23 cellular contexts compared by ENCODE assay signal in the genomic region with DNA sequence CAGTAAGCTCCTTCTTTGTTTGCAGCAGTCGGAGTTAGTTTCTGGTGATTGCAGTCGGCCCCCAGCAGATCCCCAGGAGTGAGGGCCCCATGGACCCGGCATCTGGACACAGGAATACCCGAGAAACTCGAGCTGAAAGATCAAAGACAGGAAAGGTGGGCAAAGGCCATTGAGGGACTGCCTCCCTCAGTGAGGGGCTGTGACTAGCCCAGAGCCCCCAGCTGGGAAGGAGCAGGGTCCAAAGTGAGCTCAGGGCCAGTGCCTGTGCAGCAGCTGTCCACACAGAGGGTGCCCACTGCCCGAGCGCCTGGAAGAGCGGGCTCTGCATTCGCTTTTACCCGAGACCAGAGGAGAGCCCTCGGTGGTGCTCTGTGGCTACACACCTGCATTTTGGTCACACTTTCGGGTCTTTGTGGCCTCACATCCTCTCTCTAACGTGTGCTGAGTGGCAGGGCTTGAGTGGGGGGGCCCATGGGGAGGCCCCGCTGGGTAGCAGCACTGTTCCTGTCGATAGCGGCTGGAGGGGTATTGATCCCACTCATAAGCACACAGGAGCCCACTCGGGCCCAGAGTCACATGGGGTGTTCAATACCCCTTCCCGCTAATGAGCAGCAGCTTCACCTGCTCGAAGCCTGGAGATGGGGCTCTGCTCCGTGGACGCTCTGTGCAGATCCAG.
"Had no signal": no experiment of that assay in that cellular context is flagged by ENCODE, and none has a peak within 500 bp of the region (broad histone marks: within the 10 kb centered on the region; RNA-seq: fewer than 3 reads in every experiment).

No MANE protein-coding gene starts in this region.

- H3K9me3 Mint-ChIP-seq: activated naive CD4-positive, alpha-beta T cell treated with anti-CD3 and anti-CD28 coated beads, Interleukin-2, amount 10 ng/mL, durations not matched to agents 7 days and 5 days had no signal

- H3K9me3 ChIP-seq: gastroesophageal sphincter, neutrophil, thoracic aorta, upper lobe of right lung had no signal

- H3K4me1 Mint-ChIP-seq: activated naive CD4-positive, alpha-beta T cell treated with anti-CD3 and anti-CD28 coated beads, Interleukin-2, amount 10 ng/mL, durations not matched to agents 7 days and 5 days; memory B cell; nephron; stimulated activated naive B cell treated with anti-CD40 and anti-IgM and Interleukin-4, amounts not matched to agents 10 μg/mL and 1 μg/mL and 100 μg/mL, for 72 hours; WTC11 had no signal

- H3K36me3 Mint-ChIP-seq: activated naive CD4-positive, alpha-beta T cell treated with anti-CD3 and anti-CD28 coated beads, Interleukin-2, amount 10 ng/mL, durations not matched to agents 7 days and 5 days; stimulated activated naive B cell treated with anti-CD40 and anti-IgM and Interleukin-4, amounts not matched to agents 10 μg/mL and 1 μg/mL and 100 μg/mL, for 72 hours had no signal

- H3K27me3 ChIP-seq: neutrophil, upper lobe of right lung had no signal

- H3K79me2 ChIP-seq: parathyroid adenoma had no signal

- H3K9ac ChIP-seq: parathyroid adenoma had no signal

- H3K27ac ChIP-seq: coronary artery, epithelial cell of prostate, gastroesophageal sphincter, neutrophil, parathyroid adenoma, thoracic aorta, upper lobe of right lung had no signal

- H2AFZ ChIP-seq: parathyroid adenoma had no signal

- H3K27ac Mint-ChIP-seq: activated naive CD4-positive, alpha-beta T cell treated with anti-CD3 and anti-CD28 coated beads, Interleukin-2, amount 10 ng/mL, durations not matched to agents 7 days and 5 days; memory B cell; nephron; stimulated activated naive B cell treated with anti-CD40 and anti-IgM and Interleukin-4, amounts not matched to agents 10 μg/mL and 1 μg/mL and 100 μg/mL, for 72 hours; WTC11 had no signal

- ATAC-seq: gastroesophageal sphincter; sciatic nerve; stimulated activated naive B cell treated with anti-CD40 and anti-IgM and Interleukin-4, amounts not matched to agents 10 μg/mL and 1 μg/mL and 100 μg/mL, for 72 hours; upper lobe of right lung; WTC11 had no signal

- H3K4me3 Mint-ChIP-seq: activated naive CD4-positive, alpha-beta T cell treated with anti-CD3 and anti-CD28 coated beads, Interleukin-2, amount 10 ng/mL, durations not matched to agents 7 days and 5 days; memory B cell; nephron; stimulated activated naive B cell treated with anti-CD40 and anti-IgM and Interleukin-4, amounts not matched to agents 10 μg/mL and 1 μg/mL and 100 μg/mL, for 72 hours; WTC11 had no signal

- H3K4me3 ChIP-seq: coronary artery, gastroesophageal sphincter, smooth muscle cell, thoracic aorta, upper lobe of right lung had no signal

- H3K36me3 ChIP-seq: gastroesophageal sphincter, neutrophil, thoracic aorta, upper lobe of right lung had no signal

- H3K4me2 ChIP-seq: smooth muscle cell had no signal

- FAIRE-seq: bronchial epithelial cell had no signal

- H3K4me1 ChIP-seq: parathyroid adenoma, upper lobe of right lung had no signal

- DNase-seq: activated effector memory CD4-positive, alpha-beta T cell treated with anti-CD3 and anti-CD28 coated beads, Interleukin-2, amount 50 U/mL, for 16 hours; activated naive CD4-positive, alpha-beta T cell treated with anti-CD3 and anti-CD28 coated beads, Interleukin-2, amount 10 ng/mL, durations not matched to agents 7 days and 5 days; activated T-cell treated with anti-CD3 and anti-CD28 coated beads for 4 hours; amygdala; cerebellar nuclear complex; hypothalamus; stimulated activated CD4-positive, alpha-beta T cell treated with anti-CD3 and anti-CD28 coated beads, Interleukin-2, amount 100 ng/mL, for 48 hours; stimulated activated CD8-positive, alpha-beta memory T cell treated with anti-CD3 and anti-CD28 coated beads, Interleukin-4, amount 100 ng/mL, for 48 hours; stimulated activated naive B cell treated with anti-CD40 and anti-IgM and Interleukin-4, amounts not matched to agents 10 μg/mL and 1 μg/mL and 100 μg/mL, for 72 hours; T-helper 9 cell; upper lobe of right lung had no signal
